ENCODE assay signal across 8 cellular contexts in the genomic region with DNA sequence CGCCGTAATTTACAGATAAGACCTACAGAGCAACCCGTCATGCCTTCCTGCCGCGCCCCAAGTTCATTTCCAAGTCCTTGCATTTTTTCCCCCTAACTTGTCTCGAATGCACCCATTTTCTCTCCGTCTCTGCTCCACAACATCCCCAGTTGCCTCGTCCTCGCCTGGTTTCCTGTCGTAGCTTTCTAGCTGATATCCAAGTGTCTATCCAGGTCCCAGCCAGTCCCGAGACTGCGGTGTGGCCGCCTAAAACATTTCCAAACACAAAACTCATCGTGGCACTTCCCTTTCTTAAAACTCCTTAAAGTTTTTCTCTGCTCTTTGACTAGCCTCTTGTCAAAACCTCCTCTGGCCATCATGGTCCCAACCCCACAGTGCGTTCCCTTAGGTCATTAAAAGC. TPM values are rescaled to one million over a fixed set of nuclear protein-coding genes. Genes with fewer than 3 reads are reported as not detected.
DNase-seq lines count a peak whose midpoint lies in the region; ATAC-seq and TF ChIP-seq lines count a peak whose summit lies in the region.

No MANE protein-coding gene starts in this region.

- peaks cover 33% of the 10 kb centered on the region for H3K79me2 ChIP-seq in MM.1S (ENCODE audit: low read length)

- POLR2A ChIA-PET in CD4-positive, alpha-beta memory T cell (lab: Charles Lee; ENCODE audit: partially characterized antibody) = interaction anchor here (0.8 to 1.0 kb wide), 2 partner anchors 8 to 501 kb away, joined by 3 read pairs; a partner anchor contains a TSS

- peak overlapping the region in 5 of 7 donors; percentile 73 to 91 (median 83) for H3K27ac Mint-ChIP-seq in CD4-positive, alpha-beta memory T cell
- H3K27ac Mint-ChIP-seq in effector memory CD8-positive, alpha-beta T cell = peak overlapping the region; percentile 30 to 39

- no peak overlapping the region for H3K4me3 ChIP-seq in CD4-positive, alpha-beta memory T cell (ENCODE audit: low read length in 2 of 2)
- peak overlapping the region; percentile 75 for H3K4me3 ChIP-seq in MM.1S (ENCODE audit: low read length)
- peak overlapping the region; percentile 95 to 97 for H3K4me3 ChIP-seq in neutrophil (ENCODE audit: low read depth in 1 of 2, low read length in 1 of 2)

- H3K27me3 Mint-ChIP-seq in CD4-positive, alpha-beta memory T cell = no peaks in the 10 kb centered on the region
- H3K27me3 Mint-ChIP-seq in effector memory CD8-positive, alpha-beta T cell = peaks cover 0 to 17% of the 10 kb centered on the region in 2 donors

- H3K9me3 Mint-ChIP-seq in CD4-positive, alpha-beta memory T cell = no peaks in the 10 kb centered on the region
- no peaks in the 10 kb centered on the region for H3K9me3 Mint-ChIP-seq in effector memory CD8-positive, alpha-beta T cell

- H3K4me3 Mint-ChIP-seq in CD4-positive, alpha-beta memory T cell = peak overlapping the region; percentile 71 to 99 (median 98)
- H3K4me3 Mint-ChIP-seq in effector memory CD8-positive, alpha-beta T cell = peak overlapping the region; percentile 96 to 97

- H4K20me1 ChIP-seq in MM.1S (ENCODE audit: insufficient read depth, low read length) = peaks cover 17% of the 10 kb centered on the region

- H3K4me1 Mint-ChIP-seq in CD4-positive, alpha-beta memory T cell = peaks cover 21 to 39% (median 25%) of the 10 kb centered on the region in 4 donors
- H3K4me1 Mint-ChIP-seq in effector memory CD8-positive, alpha-beta T cell (ENCODE audit: low read depth in 2 of 2) = peaks cover 18 to 22% of the 10 kb centered on the region in 2 donors

- peak overlapping the region; percentile 95 for H2AFZ ChIP-seq in MM.1S (ENCODE audit: low read length)

- no peaks in the 10 kb centered on the region for H3K27me3 ChIP-seq in CD4-positive, alpha-beta memory T cell (ENCODE audit: insufficient read depth, low read length)
- H3K27me3 ChIP-seq in MM.1S (replicated peaks; ENCODE audit: insufficient read depth, low read length) = no peaks in the 10 kb centered on the region
- peaks cover 11% of the 10 kb centered on the region for H3K27me3 ChIP-seq in neutrophil

- TF ChIP-seq CTCF in MM.1S (IDR thresholded peaks at IDR 0.05; ENCODE audit: low read length) (no peak), neutrophil (IDR thresholded peaks at IDR 0.05) (no peak)

- peaks cover 28% of the 10 kb centered on the region for H3K4me1 ChIP-seq in CD4-positive, alpha-beta memory T cell (ENCODE audit: insufficient read depth, low read length)
- peaks cover 7% of the 10 kb centered on the region for H3K4me1 ChIP-seq in MM.1S (ENCODE audit: low read length)
- H3K4me1 ChIP-seq in neutrophil (ENCODE audit: control insufficient read depth in 1 of 2, insufficient read depth in 1 of 2, low read depth in 1 of 2, low read length in 1 of 2) = peaks cover 28 to 29% of the 10 kb centered on the region in 2 experiments

- H3K36me3 Mint-ChIP-seq in CD4-positive, alpha-beta memory T cell = peaks cover 0 to 19% of the 10 kb centered on the region in 2 donors
- H3K36me3 Mint-ChIP-seq in effector memory CD8-positive, alpha-beta T cell (ENCODE audit: insufficient read depth) = peaks cover 8% of the 10 kb centered on the region

- intact Hi-C loops in CD4-positive, alpha-beta memory T cell (cut with micrococcal nuclease) = no loop called here

- no peaks in the 10 kb centered on the region for H3K9me3 ChIP-seq in CD4-positive, alpha-beta memory T cell (ENCODE audit: control insufficient read depth in 1 of 2, low read length in 2 of 2)
- H3K9me3 ChIP-seq in MM.1S (replicated peaks; ENCODE audit: insufficient read depth, low read length) = no peaks in the 10 kb centered on the region
- H3K9me3 ChIP-seq in neutrophil = no peaks in the 10 kb centered on the region

- H3K36me3 ChIP-seq in CD4-positive, alpha-beta memory T cell (ENCODE audit: insufficient read depth, low read length) = no peaks in the 10 kb centered on the region
- H3K36me3 ChIP-seq in MM.1S (replicated peaks; ENCODE audit: insufficient read depth, low read length) (0 out of 2 replicates have a peak, but pooled peaks cover 7% of the 10 kb centered on the region), neutrophil (no peaks in the 10 kb centered on the region)

- CTCF ChIA-PET in CD4-positive, alpha-beta memory T cell (lab: Charles Lee; ENCODE audit: partially characterized antibody) = interaction anchor here (1.2 kb wide), 1 partner anchor 502 kb away, joined by 4 read pairs; a partner anchor contains a TSS

- H3F3A ChIP-seq in MM.1S (ENCODE audit: insufficient read depth, low read length) = peaks cover 18% of the 10 kb centered on the region

- H3K4me2 ChIP-seq in MM.1S (ENCODE audit: low read depth, low read length) = peak overlapping the region; percentile 93

- H3K27ac ChIP-seq in CD4-positive, alpha-beta memory T cell (ENCODE audit: low read depth, low read length) = no peak overlapping the region
- H3K27ac ChIP-seq in MM.1S (ENCODE audit: low read length) (no peak overlapping the region), neutrophil (no peak overlapping the region)

- peak overlapping the region; percentile 70 for H3K9ac ChIP-seq in MM.1S (ENCODE audit: low read length)

- no peak for ATAC-seq in effector memory CD8-positive, alpha-beta T cell (replicated peaks)
- no peak for ATAC-seq in GM21367 (IDR thresholded peaks at IDR 0.05; ENCODE audit: unreplicated experiment)
- ATAC-seq in GM19452 (IDR thresholded peaks at IDR 0.05; ENCODE audit: unreplicated experiment) = no peak

- DNase-seq in CD4-positive, alpha-beta memory T cell = no peak
- DNase-seq in MM.1S (no peak), NCI-H524 (lab: John Stamatoyannopoulos, UW) (no peak)
- no peak for DNase-seq in effector memory CD8-positive, alpha-beta T cell
- DNase-seq in stimulated activated CD4-positive, alpha-beta T cell treated with anti-CD3 and anti-CD28 coated beads, Interleukin-15, amount 100 ng/mL, for 24 hours = no peak

- no peaks in the 10 kb centered on the region for H3K9me2 ChIP-seq in MM.1S (replicated peaks; ENCODE audit: insufficient read depth, low read length)

RNA-seq across cellular contexts. Expression of a gene that starts 1.2 kb away (rescaled TPM):
- total RNA-seq in CD4-positive, alpha-beta memory T cell = 1 to 10 TPM; 8.8 to 9.2 TPM
- 1 to 10 TPM; 5.2 to 5.4 TPM for polyA plus RNA-seq in CD4-positive, alpha-beta memory T cell

Comparison
In these comparisons a context has a peak if more than half of its experiments do, and no peak if none do; other contexts are left out.
1. H3K4me3 ChIP-seq: peak in MM.1S (single experiment) and neutrophil (2 of 2); none in CD4-positive, alpha-beta memory T cell (0 of 2).